17 cellular contexts compared by ENCODE assay signal in genomic region chr4:186659936-186660335, GRCh38.
DNase-seq lines count a peak whose midpoint lies in the region; ATAC-seq and TF ChIP-seq lines count a peak whose summit lies in the region.
"Had no signal": no experiment of that assay in that cellular context is flagged by ENCODE, and none has a peak within 500 bp of the region (broad histone marks: within the 10 kb centered on the region; RNA-seq: fewer than 3 reads in every experiment).

No MANE protein-coding gene starts in this region.

- H3K27me3 ChIP-seq in HCT116 (ENCODE audit: insufficient read depth, low read length) (no peaks in the 10 kb centered on the region), colonic mucosa (no peaks in the 10 kb centered on the region)

- H3K4me3 Mint-ChIP-seq in nephron = peak overlapping the region in 1 of 3 experiments; percentile 43
- H3K4me3 Mint-ChIP-seq: B cell; CD4-positive, alpha-beta memory T cell; HFFc6 had no signal

- H3K9me2 ChIP-seq in HCT116 (ENCODE audit: insufficient read depth) = no peaks in the 10 kb centered on the region

- CTCF ChIA-PET in HCT116 (lab: Charles Lee) = no interaction called here

- TF ChIP-seq CTCF in HCT116 (IDR thresholded peaks at IDR 0.05 in 2 of 3, conservative IDR thresholded peaks at IDR 0.05 in 1 of 3; ENCODE audit: borderline replicate concordance in 1 of 3, insufficient read depth in 1 of 3, low read depth in 2 of 3, low read length in 2 of 3) (no peak), colonic mucosa (IDR thresholded peaks at IDR 0.05) (no peak), nephron (IDR thresholded peaks at IDR 0.05; ENCODE audit: unreplicated experiment in 3 of 3) (no peak)

- H3K4me1 Mint-ChIP-seq in nephron = peaks cover 13% of the 10 kb centered on the region
- H3K4me1 Mint-ChIP-seq: B cell; CD4-positive, alpha-beta memory T cell had no signal

- H4K20me1 ChIP-seq in HCT116 (ENCODE audit: insufficient read depth) = peaks cover 81% of the 10 kb centered on the region

- H3K9me3 ChIP-seq in HCT116 (ENCODE audit: control insufficient read depth in 1 of 2, insufficient read depth in 1 of 2, low read depth in 1 of 2, low read length in 2 of 2) (no peaks in the 10 kb centered on the region), colonic mucosa (no peaks in the 10 kb centered on the region)
- H3K9me3 ChIP-seq: HAP-1 had no signal

- peaks cover 100% of the 10 kb centered on the region for H3K79me2 ChIP-seq in HCT116 (ENCODE audit: insufficient read depth, low read length)

- ATAC-seq in HCT116 = no peak
- ATAC-seq in HG03520 (IDR thresholded peaks at IDR 0.05; ENCODE audit: unreplicated experiment) = no peak
- ATAC-seq: K562 had no signal

- no peaks in the 10 kb centered on the region for H3K9me3 Mint-ChIP-seq in nephron
- H3K9me3 Mint-ChIP-seq: HFFc6 had no signal

- TF ChIP-seq POLR2A in HCT116 (IDR thresholded peaks at IDR 0.05; ENCODE audit: borderline replicate concordance, extremely low read depth, insufficient read depth, insufficient read length) = no peak

- peaks cover 68% of the 10 kb centered on the region for H3K36me3 Mint-ChIP-seq in nephron (ENCODE audit: low read depth)
- H3K36me3 Mint-ChIP-seq: CD4-positive, alpha-beta memory T cell had no signal

- BruUV-seq in HCT116 (replicated peaks; lab: Mats Ljungman, UMichigan) = TSS peak; percentile 3

- no peak for DNase-seq in HCT116 (ENCODE audit: low read depth, low spot score)
- no peak for DNase-seq in colonic mucosa
- no peak for DNase-seq in activated CD8-positive, alpha-beta memory T cell treated with anti-CD3 and anti-CD28 coated beads, Interleukin-2, amount 50 U/mL, for 48 hours
- DNase-seq in AG08395 (ENCODE audit: low spot score) = no peak
- DNase-seq in stimulated activated naive CD4-positive, alpha-beta T cell treated with Interleukin-2 at 50 U/mL for 16 hours (lab: John Stamatoyannopoulos, UW) = no peak
- DNase-seq: ACHN; CD4-positive, alpha-beta memory T cell; DMS153; DMS79 treated with DMSO at 0.1 percent for 48 hours; EL; HFFc6 had no signal

- H3K9ac ChIP-seq in HCT116 (ENCODE audit: low read length) = no peak overlapping the region
- H3K9ac ChIP-seq in colonic mucosa (ENCODE audit: low read depth in 2 of 2, low read length in 2 of 2) = peak overlapping the region in 1 of 2 donors; percentile 2

- no peak overlapping the region for H2AFZ ChIP-seq in HCT116 (ENCODE audit: low read depth, low read length, poor library complexity, severe bottlenecking)

- H3K27me3 Mint-ChIP-seq in nephron (ENCODE audit: low read depth) = no peaks in the 10 kb centered on the region
- H3K27me3 Mint-ChIP-seq: B cell; CD4-positive, alpha-beta memory T cell had no signal

- H3K4me3 ChIP-seq in HCT116 (replicated peaks in 1 of 2; ENCODE audit: low read depth in 1 of 2, low read length in 2 of 2) = no peak overlapping the region
- H3K4me3 ChIP-seq in colonic mucosa = no peak overlapping the region
- H3K4me3 ChIP-seq: HAP-1, K562 had no signal

- H3K36me3 ChIP-seq in HCT116 (ENCODE audit: control insufficient read depth in 1 of 2, insufficient read depth in 2 of 2, low read length in 2 of 2) (peaks cover 46 to 75% of the 10 kb centered on the region in 2 experiments), colonic mucosa (no peaks in the 10 kb centered on the region)

- H3K4me1 ChIP-seq in HCT116 (ENCODE audit: control insufficient read depth in 1 of 2, insufficient read depth in 2 of 2, low read length in 2 of 2) (peaks cover 10 to 21% of the 10 kb centered on the region in 2 experiments), colonic mucosa (peaks cover 4% of the 10 kb centered on the region)

- RAD21 ChIA-PET in HCT116 (lab: Charles Lee; ENCODE audit: low non-redundant PET in 1 of 2, low total read pairs in 2 of 2, uncharacterized antibody in 2 of 2, unreplicated experiment in 2 of 2) = no interaction called here

- POLR2A ChIA-PET in HCT116 (lab: Charles Lee) = no interaction called here

- H3K27ac Mint-ChIP-seq in nephron = peak overlapping the region; percentile 50 to 95 (median 57)
- H3K27ac Mint-ChIP-seq: B cell; CD4-positive, alpha-beta memory T cell had no signal

- H3K4me2 ChIP-seq in HCT116 (ENCODE audit: low read length) = no peak overlapping the region

- TF ChIP-seq RAD21 in HCT116 (IDR thresholded peaks at IDR 0.05; ENCODE audit: low read depth) = no peak

- intact Hi-C loops in HCT116 (cut with micrococcal nuclease) = no loop called here
- intact Hi-C loops in colonic mucosa (cut with DNase I) = no loop called here

- H3K27ac ChIP-seq in HCT116 (ENCODE audit: low read depth, low read length) = no peak overlapping the region
- H3K27ac ChIP-seq in colonic mucosa = peak overlapping the region; percentile 30
- H3K27ac ChIP-seq: C4-2B had no signal

TF ChIP-seq in HCT116, 20 proteins besides CTCF, POLR2A, EP300 and RAD21:
- TF ChIP-seq SRF (IDR thresholded peaks at IDR 0.05; ENCODE audit: low read depth) (no peak), EGR1 (IDR thresholded peaks at IDR 0.05; ENCODE audit: low read depth) (no peak), ELF1 (IDR thresholded peaks at IDR 0.05; ENCODE audit: borderline replicate concordance, low read depth) (no peak), ZFX (IDR thresholded peaks at IDR 0.05) (no peak), EZH2 (IDR thresholded peaks at IDR 0.05) (no peak), JUND (IDR thresholded peaks at IDR 0.05) (no peak), YY1 (IDR thresholded peaks at IDR 0.05; ENCODE audit: extremely low read depth, insufficient replicate concordance, low read depth, low read length) (no peak), SIN3A (IDR thresholded peaks at IDR 0.05; ENCODE audit: low read depth) (no peak), REST (IDR thresholded peaks at IDR 0.05; ENCODE audit: low read depth) (no peak), CBX3 (IDR thresholded peaks at IDR 0.05; ENCODE audit: low read depth) (no peak), EZH2phosphoT487 (IDR thresholded peaks at IDR 0.05; ENCODE audit: borderline replicate concordance) (no peak), SP1 (IDR thresholded peaks at IDR 0.05; ENCODE audit: low read depth) (no peak), TCF7L2 (IDR thresholded peaks at IDR 0.05; ENCODE audit: borderline replicate concordance, extremely low read depth, insufficient read depth, insufficient read length) (no peak), POLR2AphosphoS5 (IDR thresholded peaks at IDR 0.05; ENCODE audit: low read depth, low read length) (no peak), FOSL1 (IDR thresholded peaks at IDR 0.05; ENCODE audit: low read depth) (no peak), ZNF274 (IDR thresholded peaks at IDR 0.05; ENCODE audit: low read depth, low read length) (no peak), CEBPB (IDR thresholded peaks at IDR 0.05; ENCODE audit: low read depth) (no peak)
